In genomic region chr3:36923523-36923943, GRCh38 we compare ENCODE assay signal across 13 cellular contexts. TPM values are rescaled to one million over a fixed set of nuclear protein-coding genes. Genes with fewer than 3 reads are reported as not detected.
DNase-seq lines count a peak whose midpoint lies in the region; ATAC-seq and TF ChIP-seq lines count a peak whose summit lies in the region.
"Had no signal": no experiment of that assay in that cellular context is flagged by ENCODE, and none has a peak within 500 bp of the region (broad histone marks: within the 10 kb centered on the region; RNA-seq: fewer than 3 reads in every experiment).

No MANE protein-coding gene starts in this region.

- H3K4me3 Mint-ChIP-seq in activated naive CD8-positive, alpha-beta T cell treated with anti-CD3 and anti-CD28 coated beads, Interleukin-2, amount 10 ng/mL, durations not matched to agents 7 days and 5 days: peak overlapping the region; percentile 53
- H3K4me3 Mint-ChIP-seq in activated naive CD8-positive, alpha-beta T cell treated with anti-CD3 and anti-CD28 coated beads for 36 hours: no peak overlapping the region
- peak overlapping the region; percentile 77 to 79 for H3K4me3 Mint-ChIP-seq in stimulated activated naive B cell treated with anti-CD40 and anti-IgM and Interleukin-4, amounts not matched to agents 10 μg/mL and 1 μg/mL and 100 μg/mL, for 72 hours
- H3K4me3 Mint-ChIP-seq: T-cell had no signal

- H3K27me3 ChIP-seq in heart right ventricle: no peaks in the 10 kb centered on the region
- H3K27me3 ChIP-seq: dorsolateral prefrontal cortex had no signal

- peaks cover 0 to 34% (median 10%) of the 10 kb centered on the region in 9 donors for H3K4me1 ChIP-seq in heart right ventricle

- H3K9me3 ChIP-seq in heart right ventricle: peaks cover 0 to 15% (median 4%) of the 10 kb centered on the region in 11 donors

- TF ChIP-seq CTCF in heart right ventricle (IDR thresholded peaks at IDR 0.05): peak in 2 of 9 donors; percentile 38 to 48

- peaks cover 22% of the 10 kb centered on the region for H3K36me3 Mint-ChIP-seq in activated naive CD8-positive, alpha-beta T cell treated with anti-CD3 and anti-CD28 coated beads, Interleukin-2, amount 10 ng/mL, durations not matched to agents 7 days and 5 days
- peaks cover 12% of the 10 kb centered on the region for H3K36me3 Mint-ChIP-seq in activated naive CD8-positive, alpha-beta T cell treated with anti-CD3 and anti-CD28 coated beads for 36 hours
- H3K36me3 Mint-ChIP-seq in stimulated activated naive B cell treated with anti-CD40 and anti-IgM and Interleukin-4, amounts not matched to agents 10 μg/mL and 1 μg/mL and 100 μg/mL, for 72 hours: peaks cover 9 to 13% of the 10 kb centered on the region in 2 donors

- H3K27ac Mint-ChIP-seq in activated naive CD8-positive, alpha-beta T cell treated with anti-CD3 and anti-CD28 coated beads, Interleukin-2, amount 10 ng/mL, durations not matched to agents 7 days and 5 days: no peak overlapping the region
- no peak overlapping the region for H3K27ac Mint-ChIP-seq in activated naive CD8-positive, alpha-beta T cell treated with anti-CD3 and anti-CD28 coated beads for 36 hours
- H3K27ac Mint-ChIP-seq in stimulated activated naive B cell treated with anti-CD40 and anti-IgM and Interleukin-4, amounts not matched to agents 10 μg/mL and 1 μg/mL and 100 μg/mL, for 72 hours: peak overlapping the region; percentile 90

- no peak overlapping the region for H3K4me3 ChIP-seq in heart right ventricle
- H3K4me3 ChIP-seq: dorsolateral prefrontal cortex, lung had no signal

- no peak overlapping the region for H3K27ac ChIP-seq in heart right ventricle
- H3K27ac ChIP-seq: dorsolateral prefrontal cortex had no signal

- H3K9me3 Mint-ChIP-seq in activated naive CD8-positive, alpha-beta T cell treated with anti-CD3 and anti-CD28 coated beads, Interleukin-2, amount 10 ng/mL, durations not matched to agents 7 days and 5 days: peaks cover 14% of the 10 kb centered on the region
- H3K9me3 Mint-ChIP-seq in activated naive CD8-positive, alpha-beta T cell treated with anti-CD3 and anti-CD28 coated beads for 36 hours: peaks cover 13% of the 10 kb centered on the region
- H3K9me3 Mint-ChIP-seq in stimulated activated naive B cell treated with anti-CD40 and anti-IgM and Interleukin-4, amounts not matched to agents 10 μg/mL and 1 μg/mL and 100 μg/mL, for 72 hours: peaks cover 7 to 11% of the 10 kb centered on the region in 2 donors

- no peaks in the 10 kb centered on the region for H3K27me3 Mint-ChIP-seq in activated naive CD8-positive, alpha-beta T cell treated with anti-CD3 and anti-CD28 coated beads, Interleukin-2, amount 10 ng/mL, durations not matched to agents 7 days and 5 days
- no peaks in the 10 kb centered on the region for H3K27me3 Mint-ChIP-seq in activated naive CD8-positive, alpha-beta T cell treated with anti-CD3 and anti-CD28 coated beads for 36 hours
- no peaks in the 10 kb centered on the region for H3K27me3 Mint-ChIP-seq in stimulated activated naive B cell treated with anti-CD40 and anti-IgM and Interleukin-4, amounts not matched to agents 10 μg/mL and 1 μg/mL and 100 μg/mL, for 72 hours
- H3K27me3 Mint-ChIP-seq: T-cell had no signal

- 75 to 82% methylated on average over 6 of the region's 6 CpGs for WGBS in heart right ventricle, 2 donors

- POLR2A ChIA-PET in activated naive CD8-positive, alpha-beta T cell treated with anti-CD3 and anti-CD28 coated beads, Interleukin-2, amount 10 ng/mL, durations not matched to agents 7 days and 5 days (lab: Charles Lee): interaction anchor here (1.1 to 1.4 kb wide), 2 partner anchors 21 to 24 kb away, joined by 3 to 7 read pairs; partner anchors contain the start of gene TRANK1

- H3K36me3 ChIP-seq in heart right ventricle: no peaks in the 10 kb centered on the region

- intact Hi-C loops in heart right ventricle (cut with DNase I): no loop called here

- peaks cover 8% of the 10 kb centered on the region for H3K4me1 Mint-ChIP-seq in activated naive CD8-positive, alpha-beta T cell treated with anti-CD3 and anti-CD28 coated beads, Interleukin-2, amount 10 ng/mL, durations not matched to agents 7 days and 5 days
- H3K4me1 Mint-ChIP-seq in activated naive CD8-positive, alpha-beta T cell treated with anti-CD3 and anti-CD28 coated beads for 36 hours: peaks cover 17% of the 10 kb centered on the region
- H3K4me1 Mint-ChIP-seq in stimulated activated naive B cell treated with anti-CD40 and anti-IgM and Interleukin-4, amounts not matched to agents 10 μg/mL and 1 μg/mL and 100 μg/mL, for 72 hours: peaks cover 27 to 46% of the 10 kb centered on the region in 2 donors

- no peak for DNase-seq in activated naive CD8-positive, alpha-beta T cell treated with anti-CD3 and anti-CD28 coated beads, Interleukin-2, amount 10 ng/mL, durations not matched to agents 7 days and 5 days
- DNase-seq in activated naive CD8-positive, alpha-beta T cell treated with anti-CD3 and anti-CD28 coated beads for 36 hours: no peak
- DNase-seq in OCI-M1 (lab: John Stamatoyannopoulos, UW): peak; percentile 88
- DNase-seq in heart right ventricle: no peak
- DNase-seq in stimulated activated naive B cell treated with anti-CD40 and anti-IgM and Interleukin-4, amounts not matched to agents 10 μg/mL and 1 μg/mL and 100 μg/mL, for 72 hours: no peak
- no peak for DNase-seq in activated effector memory CD4-positive, alpha-beta T cell treated with Interleukin-2 at 50 U/mL for 16 hours
- DNase-seq: dorsolateral prefrontal cortex, NCI-H2029 treated with DMSO at 0.1 percent for 48 hours, substantia nigra had no signal

- ATAC-seq in activated naive CD8-positive, alpha-beta T cell treated with anti-CD3 and anti-CD28 coated beads, Interleukin-2, amount 10 ng/mL, durations not matched to agents 7 days and 5 days (ENCODE audit: low read depth): no peak
- ATAC-seq in heart right ventricle (peak in 5 of 8 donors; percentile 7 to 42 (median 32)), GM18873 (IDR thresholded peaks at IDR 0.05; ENCODE audit: low FRiP score, unreplicated experiment) (no peak), GM18907 (IDR thresholded peaks at IDR 0.05; ENCODE audit: unreplicated experiment) (no peak)
- peak; percentile 45 to 56 for ATAC-seq in stimulated activated naive B cell treated with anti-CD40 and anti-IgM and Interleukin-4, amounts not matched to agents 10 μg/mL and 1 μg/mL and 100 μg/mL, for 72 hours (replicated peaks)
- ATAC-seq: T-cell had no signal

RNA-seq across cellular contexts. Expression of gene TRANK1, which starts 21.3 kb away (rescaled TPM):
- 100 to 1,000 TPM in 1 of 2 experiments, 10 to 100 TPM in 1; 99.6 to 102 TPM for total RNA-seq in activated naive CD8-positive, alpha-beta T cell treated with anti-CD3 and anti-CD28 coated beads, Interleukin-2, amount 10 ng/mL, durations not matched to agents 7 days and 5 days
- 10 to 100 TPM; 17.2 to 20.7 TPM for total RNA-seq in activated naive CD8-positive, alpha-beta T cell treated with anti-CD3 and anti-CD28 coated beads for 36 hours
- total RNA-seq in heart right ventricle: 10 to 100 TPM in 1 of 10 donors, 1 to 10 TPM in 9; 2.5 to 20.8 (median 5.3) TPM
- 1 to 10 TPM; 1.3 to 3.6 TPM for polyA plus RNA-seq in heart right ventricle

Comparison
In these comparisons a context has a peak if more than half of its experiments do, and no peak if none do; other contexts are left out.
1. RNA of gene TRANK1, which starts 21.3 kb away (total RNA-seq): 99.6 to 102 TPM in activated naive CD8-positive, alpha-beta T cell treated with anti-CD3 and anti-CD28 coated beads, Interleukin-2, amount 10 ng/mL, durations not matched to agents 7 days and 5 days; 17.2 to 20.7 TPM in activated naive CD8-positive, alpha-beta T cell treated with anti-CD3 and anti-CD28 coated beads for 36 hours and 2.5 to 20.8 TPM in heart right ventricle; every median in the first group is over 4 times any median in the second.
2. ATAC-seq: peak in heart right ventricle (5 of 8) and stimulated activated naive B cell treated with anti-CD40 and anti-IgM and Interleukin-4, amounts not matched to agents 10 μg/mL and 1 μg/mL and 100 μg/mL, for 72 hours (2 of 2); none in activated naive CD8-positive, alpha-beta T cell treated with anti-CD3 and anti-CD28 coated beads, Interleukin-2, amount 10 ng/mL, durations not matched to agents 7 days and 5 days (single experiment), GM18873 (single experiment) and GM18907 (single experiment).